In genomic region chr3:120040813-120041377, GRCh38 we compare ENCODE assay signal across 18 cellular contexts.
"Had no signal": no experiment of that assay in that cellular context is flagged by ENCODE, and none has a peak within 500 bp of the region (broad histone marks: within the 10 kb centered on the region; RNA-seq: fewer than 3 reads in every experiment).

No MANE protein-coding gene starts in this region.

- ATAC-seq: activated CD4-positive, CD25-positive, alpha-beta regulatory T cell treated with anti-CD3 and anti-CD28 coated beads, Interleukin-2, amount 50 U/mL, for 24 hours; activated T-cell treated with anti-CD3 and anti-CD28 coated beads, Interleukin-2, amount 50 U/mL, for 4 hours; left lobe of liver had no signal

- H3K4me3 Mint-ChIP-seq: activated CD4-positive, alpha-beta T cell treated with anti-CD3 and anti-CD28 coated beads, Interleukin-2, amount 10 ng/mL, durations not matched to agents 7 days and 5 days; activated naive CD4-positive, alpha-beta T cell treated with anti-CD3 and anti-CD28 coated beads for 36 hours; activated T-cell treated with anti-CD3 and anti-CD28 coated beads, Interleukin-2, amount 50 U/mL, for 4 hours; brain; memory B cell had no signal

- H3K36me3 ChIP-seq: esophagus muscularis mucosa had no signal

- DNase-seq: activated CD4-positive, alpha-beta T cell treated with anti-CD3 and anti-CD28 coated beads, Interleukin-2, amount 10 ng/mL, durations not matched to agents 7 days and 5 days; activated CD8-positive, alpha-beta memory T cell treated with anti-CD3 and anti-CD28 coated beads, Interleukin-2, amount 50 U/mL, for 4 hours; activated naive CD4-positive, alpha-beta T cell treated with anti-CD3 and anti-CD28 coated beads for 36 hours; activated T-cell treated with anti-CD3 and anti-CD28 coated beads, Interleukin-2, amount 50 U/mL, for 4 hours; central memory CD4-positive, alpha-beta T cell; naive B cell; retina; stimulated activated CD4-positive, alpha-beta T cell treated with anti-CD3 and anti-CD28 coated beads, Interleukin-2, amount 100 ng/mL, for 24 hours; T-helper 1 cell; T-helper 9 cell; testis had no signal

- H3K27me3 ChIP-seq: esophagus muscularis mucosa, testis, upper lobe of left lung had no signal

- H3K4me1 ChIP-seq: testis had no signal

- H3K27me3 Mint-ChIP-seq: activated CD4-positive, alpha-beta T cell treated with anti-CD3 and anti-CD28 coated beads, Interleukin-2, amount 10 ng/mL, durations not matched to agents 7 days and 5 days; memory B cell; naive B cell had no signal

- H3K27ac Mint-ChIP-seq: activated CD4-positive, alpha-beta T cell treated with anti-CD3 and anti-CD28 coated beads, Interleukin-2, amount 10 ng/mL, durations not matched to agents 7 days and 5 days; activated naive CD4-positive, alpha-beta T cell treated with anti-CD3 and anti-CD28 coated beads for 36 hours; memory B cell had no signal

- H3K4me3 ChIP-seq: coronary artery, esophagus muscularis mucosa, testis, upper lobe of left lung had no signal

- H3K27ac ChIP-seq: coronary artery, esophagus muscularis mucosa, testis, upper lobe of left lung had no signal

- H3K9me3 ChIP-seq: testis had no signal
